Comparison of ENCODE assay signal across 9 cellular contexts in the genomic region with DNA sequence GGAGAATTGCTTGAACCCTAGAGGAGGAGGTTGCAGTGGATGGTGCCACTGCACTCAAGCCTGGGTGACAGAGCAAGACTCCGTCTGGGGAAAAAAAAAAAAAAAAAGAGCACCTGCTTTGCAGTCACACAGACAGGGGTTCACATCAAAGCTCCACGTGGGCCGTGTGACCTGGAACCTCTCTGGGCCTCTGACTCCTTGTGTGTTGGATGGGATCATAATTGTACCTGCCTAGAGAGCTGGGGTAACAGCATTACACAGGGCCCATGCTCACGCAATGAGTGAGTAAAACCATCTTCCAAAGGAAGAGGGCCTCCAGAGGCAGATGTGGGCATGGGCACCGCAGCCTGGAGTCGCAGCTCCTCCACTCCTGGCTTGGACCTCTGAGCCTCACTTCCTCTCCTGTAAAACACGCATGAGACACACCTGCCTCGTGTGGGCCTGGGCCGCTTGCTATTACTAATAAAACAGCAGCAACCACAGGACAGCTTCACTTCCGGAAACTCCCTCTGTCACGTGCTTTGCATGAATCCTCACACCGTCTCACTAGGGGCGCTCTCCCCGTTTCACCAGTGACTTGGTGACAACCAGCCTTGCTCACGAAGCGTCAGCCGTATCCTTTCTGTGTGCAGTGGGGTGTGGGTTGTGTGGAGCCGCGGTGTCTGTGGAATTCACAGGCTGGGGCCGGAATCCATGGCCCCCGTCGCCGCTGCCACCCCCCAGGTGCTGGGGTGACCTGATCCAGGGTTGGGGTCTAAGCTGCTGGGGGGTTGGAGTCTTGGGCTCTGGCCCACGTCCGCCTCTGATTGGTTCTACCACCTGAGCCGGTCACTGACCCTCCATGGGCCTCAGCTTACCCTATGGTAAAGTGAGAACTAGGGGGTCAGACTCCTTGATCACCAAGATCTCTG. TPM values are rescaled to one million over a fixed set of nuclear protein-coding genes. Genes with fewer than 3 reads are reported as not detected.
DNase-seq lines count a peak whose midpoint lies in the region; ATAC-seq, FAIRE-seq and TF ChIP-seq lines count a peak whose summit lies in the region.
"Not testable (repeated sequence)": the region's sequence is repeated elsewhere in the genome, so short reads cannot be mapped to it uniquely, and the experiment has no call there.
"Had no signal": no experiment of that assay in that cellular context is flagged by ENCODE, and none has a peak within 500 bp of the region (broad histone marks: within the 10 kb centered on the region; RNA-seq: fewer than 3 reads in every experiment).

No MANE protein-coding gene starts in this region.

- peak; percentile 100 for FAIRE-seq in GM12891 (lab: Jason Lieb, UNC)

- peak; percentile 65 to 83 (median 75) for ATAC-seq in psoas muscle

- H3K4me1 ChIP-seq in HEK293 (ENCODE audit: control insufficient read depth, insufficient read depth, low read length); cardiac muscle cell (ENCODE audit: low read depth); psoas muscle; thyroid gland: not testable (repeated sequence)

- H3K27me3 ChIP-seq in cardiac muscle cell: peaks cover 31% of the 10 kb centered on the region
- H3K27me3 ChIP-seq in psoas muscle (ENCODE audit: insufficient read depth in 3 of 3, low read length in 2 of 3); thyroid gland: not testable (repeated sequence)

- H3K4me3 ChIP-seq in HEK293 (ENCODE audit: low read depth, low read length); cardiac muscle cell; thyroid gland (replicated peaks in 1 of 3): not testable (repeated sequence)
- H3K4me3 ChIP-seq in psoas muscle: peak overlapping the region; percentile 0

- intact Hi-C loops in psoas muscle (cut with DNase I); thyroid gland (cut with DNase I): not testable (repeated sequence)

- peak; percentile 38; the same call in 1 of the 2 replicates for TF ChIP-seq CTCF in HEK293 (tag by site-specific recombination; IDR thresholded peaks at IDR 0.05)
- TF ChIP-seq CTCF in cardiac muscle cell (IDR thresholded peaks at IDR 0.05; ENCODE audit: low read depth, low read length): peak; percentile 29
- not testable (repeated sequence) for TF ChIP-seq CTCF in psoas muscle (IDR thresholded peaks at IDR 0.05)
- TF ChIP-seq CTCF in thyroid gland (IDR thresholded peaks at IDR 0.05): peak in 2 of 6 experiments; percentile 0 to 37

- 50 to 62% (median 55%) methylated on average over 19 to 22 of the region's 26 CpGs for WGBS in psoas muscle, 3 donors
- 49 to 51% methylated on average over 16 to 17 of the region's 26 CpGs for WGBS in thyroid gland, 2 donors

- not testable (repeated sequence) for H3K36me3 ChIP-seq in HEK293 (ENCODE audit: control insufficient read depth in 2 of 2, insufficient read depth in 1 of 2, low read length in 2 of 2); cardiac muscle cell; psoas muscle (ENCODE audit: insufficient read depth in 1 of 2, low read depth in 1 of 2); thyroid gland

- POLR2A ChIA-PET in HEK293 (lab: Yijun Ruan, JAX): interaction anchor here (0.6 to 1.9 kb wide), 2 partner anchors 10 to 591 kb away, joined by 4 to 8 read pairs (median 6); partner anchors contain the start of gene BMP8B

- H3K9me3 ChIP-seq in HEK293 (ENCODE audit: control insufficient read depth, insufficient read depth, low read depth, low read length); cardiac muscle cell (ENCODE audit: low read depth); psoas muscle; thyroid gland: not testable (repeated sequence)

- peak; percentile 72 for DNase-seq in GM12891 (ENCODE audit: insufficient read length, low spot score)
- DNase-seq in M059J (ENCODE audit: low read depth): peak; percentile 74
- peak; percentile 50 for DNase-seq in SK-N-DZ (ENCODE audit: low spot score)
- DNase-seq in activated gamma-delta T cell treated with anti-CD3 and anti-CD28 coated beads, Interleukin-2, amount 50 U/mL, for 16 hours (ENCODE audit: low read depth): peak; percentile 83
- DNase-seq in cardiac muscle cell (ENCODE audit: low read depth in 1 of 2, low spot score in 1 of 2): peak; percentile 34 to 70
- DNase-seq in psoas muscle: peak; percentile 59 to 84
- DNase-seq in thyroid gland: peak; percentile 78 to 86

- not testable (repeated sequence) for H3K27ac ChIP-seq in HEK293 (ENCODE audit: extremely low read depth, low read depth, low read length); cardiac muscle cell
- H3K27ac ChIP-seq in psoas muscle (peak overlapping the region; percentile 66), thyroid gland (peak overlapping the region in 1 of 3 donors; percentile 48)

- TF ChIP-seq POLR2A in GM12891 (IDR thresholded peaks at IDR 0.05; ENCODE audit: low read depth, low read length); thyroid gland (IDR thresholded peaks at IDR 0.05): not testable (repeated sequence)

- CTCF ChIA-PET in HEK293 (lab: Yijun Ruan, JAX): interaction anchor here (0.6 to 4.2 kb wide), 27 partner anchors 8 to 663 kb away, joined by 3 to 35 read pairs (median 4); partner anchors contain the start of gene MYCL

TF ChIP-seq in GM12891, 5 proteins besides CTCF, POLR2A, EP300 and RAD21:
- peak; percentile 44; the same call in 1 of the 2 replicates for TF ChIP-seq POU2F2 (IDR thresholded peaks at IDR 0.05; ENCODE audit: low read depth, low read length)
- TF ChIP-seq TAF1 (IDR thresholded peaks at IDR 0.05; ENCODE audit: low read depth, low read length): peak; percentile 48; the same call in 1 of the 2 replicates
- peak; percentile 90 for TF ChIP-seq SPI1 (IDR thresholded peaks at IDR 0.05; ENCODE audit: low read depth, low read length)

TF ChIP-seq in HEK293, 187 proteins besides CTCF, POLR2A, EP300 and RAD21 (continues in another document):
- TF ChIP-seq, protein P1, sequence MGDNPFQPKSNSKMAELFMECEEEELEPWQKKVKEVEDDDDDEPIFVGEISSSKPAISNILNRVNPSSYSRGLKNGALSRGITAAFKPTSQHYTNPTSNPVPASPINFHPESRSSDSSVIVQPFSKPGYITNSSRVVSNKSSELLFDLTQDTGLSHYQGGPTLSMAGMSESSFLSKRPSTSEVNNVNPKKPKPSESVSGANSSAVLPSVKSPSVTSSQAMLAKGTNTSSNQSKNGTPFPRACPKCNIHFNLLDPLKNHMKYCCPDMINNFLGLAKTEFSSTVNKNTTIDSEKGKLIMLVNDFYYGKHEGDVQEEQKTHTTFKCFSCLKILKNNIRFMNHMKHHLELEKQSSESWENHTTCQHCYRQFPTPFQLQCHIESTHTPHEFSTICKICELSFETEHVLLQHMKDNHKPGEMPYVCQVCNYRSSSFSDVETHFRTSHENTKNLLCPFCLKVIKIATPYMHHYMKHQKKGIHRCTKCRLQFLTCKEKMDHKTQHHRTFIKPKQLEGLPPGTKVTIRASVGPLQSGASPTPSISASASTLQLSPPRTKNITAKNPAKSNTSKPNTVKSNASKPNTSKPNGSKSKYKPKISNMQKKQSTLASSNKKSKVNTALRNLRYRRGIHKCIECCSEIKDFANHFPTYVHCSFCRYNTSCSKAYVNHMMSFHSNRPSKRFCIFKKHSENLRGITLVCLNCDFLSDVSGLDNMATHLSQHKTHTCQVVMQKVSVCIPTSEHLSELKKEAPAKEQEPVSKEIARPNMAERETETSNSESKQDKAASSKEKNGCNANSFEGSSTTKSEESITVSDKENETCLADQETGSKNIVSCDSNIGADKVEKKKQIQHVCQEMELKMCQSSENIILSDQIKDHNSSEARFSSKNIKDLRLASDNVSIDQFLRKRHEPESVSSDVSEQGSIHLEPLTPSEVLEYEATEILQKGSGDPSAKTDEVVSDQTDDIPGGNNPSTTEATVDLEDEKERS (tag by site-specific recombination; IDR thresholded peaks at IDR 0.05): 0 out of 2 replicates have a peak, but pooled peaks have one; percentile 3
- TF ChIP-seq ZNF660 (tag by site-specific recombination; IDR thresholded peaks at IDR 0.05) (0 out of 2 replicates have a peak, but pooled peaks have one; percentile 15), GLIS2 (tag by site-specific recombination; IDR thresholded peaks at IDR 0.05) (peak; percentile 66), ZBTB20 (tag by site-specific recombination; IDR thresholded peaks at IDR 0.05) (0 out of 2 replicates have a peak, but pooled peaks have one; percentile 4), KLF1 (tag by site-specific recombination; IDR thresholded peaks at IDR 0.05) (peak; percentile 55; the same call in 1 of the 2 replicates)
- TF ChIP-seq, protein P2, sequence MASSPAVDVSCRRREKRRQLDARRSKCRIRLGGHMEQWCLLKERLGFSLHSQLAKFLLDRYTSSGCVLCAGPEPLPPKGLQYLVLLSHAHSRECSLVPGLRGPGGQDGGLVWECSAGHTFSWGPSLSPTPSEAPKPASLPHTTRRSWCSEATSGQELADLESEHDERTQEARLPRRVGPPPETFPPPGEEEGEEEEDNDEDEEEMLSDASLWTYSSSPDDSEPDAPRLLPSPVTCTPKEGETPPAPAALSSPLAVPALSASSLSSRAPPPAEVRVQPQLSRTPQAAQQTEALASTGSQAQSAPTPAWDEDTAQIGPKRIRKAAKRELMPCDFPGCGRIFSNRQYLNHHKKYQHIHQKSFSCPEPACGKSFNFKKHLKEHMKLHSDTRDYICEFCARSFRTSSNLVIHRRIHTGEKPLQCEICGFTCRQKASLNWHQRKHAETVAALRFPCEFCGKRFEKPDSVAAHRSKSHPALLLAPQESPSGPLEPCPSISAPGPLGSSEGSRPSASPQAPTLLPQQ (tag by site-specific recombination; IDR thresholded peaks at IDR 0.05): peak; percentile 27; the same call in 1 of the 2 replicates

RNA-seq across cellular contexts. Expression of gene BMP8B, which starts 10.4 kb away (rescaled TPM):
- 0.21 TPM for polyA plus RNA-seq in GM12891 (2012; ENCODE audit: low read depth, missing spikeins)
- total RNA-seq in M059J (2014; rRNA removed; shearing (Covaris generic)): 0.12 and 0.15 TPM in 2 replicates
- polyA plus RNA-seq in SK-N-DZ (2014; cell fraction: cytosol; rRNA removed): 0.08 and 0.31 TPM in 2 replicates
- polyA plus RNA-seq in SK-N-DZ (2014; cell fraction: nucleus; rRNA removed): 0.03 and 0.06 TPM in 2 replicates
- not detected in 2 replicates for total RNA-seq in cardiac muscle cell
- 0.02 and 0.14 TPM in 2 replicates for polyA plus RNA-seq in cardiac muscle cell
- total RNA-seq in psoas muscle: under 1 TPM; 0.15 to 0.25 (median 0.17) TPM
- polyA plus RNA-seq in psoas muscle: under 1 TPM; 0.06 to 0.11 (median 0.08) TPM
- 10 to 100 TPM in 1 of 4 donors, 1 to 10 TPM in 3; 6.6 to 15.4 (median 8.1) TPM for total RNA-seq in thyroid gland

RNA-seq across cellular contexts. Expression of gene OXCT2, which starts 28.0 kb away (rescaled TPM):
- polyA plus RNA-seq in GM12891 (2012; ENCODE audit: low read depth, missing spikeins): 1.7 TPM
- 0.30 and 0.57 TPM in 2 replicates for total RNA-seq in M059J (2014; rRNA removed; shearing (Covaris generic))
- 0.07 and 0.52 TPM in 2 replicates for polyA plus RNA-seq in SK-N-DZ (2014; cell fraction: cytosol; rRNA removed)
- polyA plus RNA-seq in SK-N-DZ (2014; cell fraction: nucleus; rRNA removed): 0.32 TPM in 1 of 2 replicates, not detected in the other
- total RNA-seq in cardiac muscle cell (0.21 and 0.25 TPM in 2 replicates), psoas muscle (under 1 TPM in 3 of 4 donors, not detected in 1; 0.23 to 0.48 (median 0.34) TPM), thyroid gland (1 to 10 TPM; 2.6 to 8.2 (median 3.5) TPM)
- polyA plus RNA-seq in cardiac muscle cell (0.35 TPM in 1 of 2 replicates, not detected in the other), psoas muscle (under 1 TPM in 2 of 3 donors, not detected in 1; 0.03 to 0.16 TPM)
- total RNA-seq: progenitor cell of endocrine pancreas had no signal
